Comparison of ENCODE assay signal across 9 cellular contexts in the genomic region with DNA sequence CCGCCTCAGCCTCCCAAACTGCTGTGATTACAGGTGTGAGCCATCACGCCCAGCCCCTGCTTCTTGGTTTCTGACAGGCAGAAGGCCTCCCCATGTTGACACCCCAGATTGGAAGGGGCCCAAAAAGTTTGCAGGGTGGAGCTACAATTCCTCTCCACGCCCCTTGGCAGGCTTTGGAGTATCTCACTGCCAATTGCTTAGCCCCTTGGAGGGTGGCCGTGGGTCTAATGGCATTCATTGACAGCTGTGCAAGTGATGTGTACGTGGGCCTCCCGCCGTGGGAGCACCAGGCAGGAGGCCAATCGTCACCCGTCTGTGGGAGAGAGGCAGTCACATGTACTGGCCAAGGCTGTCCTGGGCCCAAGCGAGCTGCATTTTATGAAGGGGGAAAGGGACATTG.
DNase-seq lines count a peak whose midpoint lies in the region; ATAC-seq, FAIRE-seq and TF ChIP-seq lines count a peak whose summit lies in the region.
"Had no signal": no experiment of that assay in that cellular context is flagged by ENCODE, and none has a peak within 500 bp of the region (broad histone marks: within the 10 kb centered on the region; RNA-seq: fewer than 3 reads in every experiment).

No MANE protein-coding gene starts in this region.

- ATAC-seq in gastroesophageal sphincter (no peak), pancreas (no peak), upper lobe of left lung (ENCODE audit: low FRiP score in 2 of 2) (peak in 1 of 2 donors; percentile 0), HG03175 (IDR thresholded peaks at IDR 0.05; ENCODE audit: unreplicated experiment) (no peak)

- H3K27me3 ChIP-seq in gastroesophageal sphincter (no peaks in the 10 kb centered on the region), pancreas (no peaks in the 10 kb centered on the region), upper lobe of left lung (no peaks in the 10 kb centered on the region)

- WGBS in gastroesophageal sphincter (ENCODE audit: low coverage in 1 of 2), 2 donors: 32 to 90% methylated on average over 2 to 6 of the region's 10 CpGs
- 57 to 66% methylated on average over 10 of the region's 10 CpGs for WGBS in pancreas, 2 donors
- 71 to 76% methylated on average over 9 to 10 of the region's 10 CpGs for WGBS in upper lobe of left lung, 2 donors

- TF ChIP-seq CTCF in gastroesophageal sphincter (IDR thresholded peaks at IDR 0.05): no peak
- TF ChIP-seq CTCF in pancreas (IDR thresholded peaks at IDR 0.05): no peak
- TF ChIP-seq CTCF in upper lobe of left lung (IDR thresholded peaks at IDR 0.05): no peak

- peaks cover 0 to 43% of the 10 kb centered on the region in 2 donors for H3K36me3 ChIP-seq in gastroesophageal sphincter
- H3K36me3 ChIP-seq in pancreas: peaks cover 0 to 14% (median 3%) of the 10 kb centered on the region in 3 donors
- H3K36me3 ChIP-seq in upper lobe of left lung: peaks cover 0 to 23% (median 14%) of the 10 kb centered on the region in 4 donors

- peaks cover 10 to 81% (median 40%) of the 10 kb centered on the region in 3 donors for H3K4me1 ChIP-seq in gastroesophageal sphincter
- peaks cover 0 to 15% (median 10%) of the 10 kb centered on the region in 3 donors for H3K4me1 ChIP-seq in pancreas
- H3K4me1 ChIP-seq in upper lobe of left lung: peaks cover 44 to 62% (median 52%) of the 10 kb centered on the region in 4 donors

- peak overlapping the region; percentile 88 for H3K27ac ChIP-seq in angular gyrus (ENCODE audit: low read depth, low read length)
- peak overlapping the region; percentile 31 to 89 (median 86) for H3K27ac ChIP-seq in gastroesophageal sphincter
- H3K27ac ChIP-seq in pancreas: peak overlapping the region; percentile 51 to 67 (median 64)
- H3K27ac ChIP-seq in upper lobe of left lung: peak overlapping the region; percentile 68 to 76 (median 72)

- no peak for TF ChIP-seq EP300 in gastroesophageal sphincter (IDR thresholded peaks at IDR 0.05)
- no peak for TF ChIP-seq EP300 in upper lobe of left lung (IDR thresholded peaks at IDR 0.05)

- no peak for TF ChIP-seq POLR2A in gastroesophageal sphincter (IDR thresholded peaks at IDR 0.05)
- no peak for TF ChIP-seq POLR2A in upper lobe of left lung (IDR thresholded peaks at IDR 0.05)

- intact Hi-C loops in pancreas (cut with DNase I): no loop called here

- no peak overlapping the region for H3K4me3 ChIP-seq in gastroesophageal sphincter
- no peak overlapping the region for H3K4me3 ChIP-seq in pancreas
- H3K4me3 ChIP-seq in upper lobe of left lung: no peak overlapping the region

- H3K9me3 ChIP-seq in gastroesophageal sphincter (no peaks in the 10 kb centered on the region), pancreas (no peaks in the 10 kb centered on the region), upper lobe of left lung (no peaks in the 10 kb centered on the region)

- no peak for FAIRE-seq in pancreas (lab: Jason Lieb, UNC)

- peak in 2 of 6 donors; percentile 19 to 39 for DNase-seq in pancreas
- peak in 1 of 2 donors; percentile 52 for DNase-seq in upper lobe of left lung
- DNase-seq in SW 1271 (lab: John Stamatoyannopoulos, UW): no peak
- DNase-seq in activated effector memory CD4-positive, alpha-beta T cell treated with anti-CD3 and anti-CD28 coated beads, Interleukin-2, amount 50 U/mL, for 16 hours: no peak
- DNase-seq: stimulated activated CD4-positive, alpha-beta T cell treated with anti-CD3 and anti-CD28 coated beads, Interleukin-4, amount 100 ng/mL, for 1 hour; stimulated activated naive CD4-positive, alpha-beta T cell had no signal
